In genomic region chr6:158249437-158249836, GRCh38 we compare ENCODE assay signal across 31 cellular contexts.
"Had no signal": no experiment of that assay in that cellular context is flagged by ENCODE, and none has a peak within 500 bp of the region (broad histone marks: within the 10 kb centered on the region; RNA-seq: fewer than 3 reads in every experiment).

No MANE protein-coding gene starts in this region.

- DNase-seq: natural killer cell; occipital lobe; ovary; posterior cingulate gyrus; psoas muscle; right cardiac atrium; right lobe of liver; sigmoid colon; spleen; stimulated activated CD4-positive, alpha-beta T cell treated with anti-CD3 and anti-CD28 coated beads, Interleukin-12 subunit alpha, Interleukin-12 subunit beta, amount 100 ng/mL, for 4 hours; stimulated activated CD4-positive, alpha-beta T cell treated with anti-CD3 and anti-CD28 coated beads, Interleukin-1b, Interleukin-23, amount 100 ng/mL, for 48 hours; stimulated activated CD4-positive, alpha-beta T cell treated with anti-CD3 and anti-CD28 coated beads, Interleukin-4, amount 100 ng/mL, for 1 hour; stimulated activated CD4-positive, alpha-beta T cell treated with anti-CD3 and anti-CD28 coated beads, Interleukin-4, amount 100 ng/mL, for 4 hours; stimulated activated CD8-positive, alpha-beta memory T cell treated with anti-CD3 and anti-CD28 coated beads, Interleukin-4, amount 100 ng/mL, for 48 hours; stimulated activated naive CD4-positive, alpha-beta T cell; stimulated activated naive CD8-positive, alpha-beta T cell treated with anti-CD3 and anti-CD28 coated beads, Interleukin-15, amount 100 ng/mL, for 72 hours; stimulated activated naive CD8-positive, alpha-beta T cell treated with anti-CD3 and anti-CD28 coated beads, Interleukin-15, Interleukin-2, amounts not matched to agents 100 U/mL and 50 U/mL, for 24 hours; substantia nigra; testis; tibial artery; transverse colon; upper lobe of right lung; uterus had no signal

- H3K27me3 Mint-ChIP-seq: progenitor cell of endocrine pancreas; stimulated activated memory B cell treated with anti-CD40 and anti-IgM and Interleukin-4, amounts not matched to agents 10 μg/mL and 1 μg/mL and 100 μg/mL, for 72 hours; stimulated activated naive CD8-positive, alpha-beta T cell treated with anti-CD3 and anti-CD28 coated beads, Interleukin-15, amount 100 ng/mL, for 72 hours; type B pancreatic cell had no signal

- H3K27ac Mint-ChIP-seq: natural killer cell; nephron; neural progenitor cell; progenitor cell of endocrine pancreas; stimulated activated memory B cell treated with anti-CD40 and anti-IgM and Interleukin-4, amounts not matched to agents 10 μg/mL and 1 μg/mL and 100 μg/mL, for 72 hours; type B pancreatic cell had no signal

- H3K36me3 ChIP-seq: neural progenitor cell, ovary, right lobe of liver, sigmoid colon, suprapubic skin, tibial artery, transverse colon, upper lobe of right lung, uterus had no signal

- H3K36me3 Mint-ChIP-seq: natural killer cell had no signal

- H2AFZ ChIP-seq: neural progenitor cell, parathyroid adenoma had no signal

- H3K9me3 Mint-ChIP-seq: natural killer cell; nephron; stimulated activated memory B cell treated with anti-CD40 and anti-IgM and Interleukin-4, amounts not matched to agents 10 μg/mL and 1 μg/mL and 100 μg/mL, for 72 hours; stimulated activated naive CD8-positive, alpha-beta T cell treated with anti-CD3 and anti-CD28 coated beads, Interleukin-15, amount 100 ng/mL, for 72 hours had no signal

- H3K4me1 ChIP-seq: parathyroid adenoma, psoas muscle, right lobe of liver, sigmoid colon, testis, tibial artery, transverse colon, upper lobe of right lung, uterus had no signal

- H3K4me2 ChIP-seq: neural progenitor cell, smooth muscle cell had no signal

- H3K9me3 ChIP-seq: ovary, psoas muscle, right lobe of liver, sigmoid colon, spleen, suprapubic skin, testis, tibial artery, transverse colon, upper lobe of right lung, uterus had no signal

- H3K4me3 ChIP-seq: neural progenitor cell, ovary, psoas muscle, right lobe of liver, sigmoid colon, smooth muscle cell, spleen, suprapubic skin, testis, tibial artery, transverse colon, upper lobe of right lung, uterus had no signal

- H3K9ac ChIP-seq: neural progenitor cell, parathyroid adenoma had no signal

- H3K27ac ChIP-seq: neural progenitor cell, ovary, parathyroid adenoma, psoas muscle, right lobe of liver, sigmoid colon, spleen, suprapubic skin, testis, tibial artery, transverse colon, upper lobe of right lung, uterus had no signal

- ATAC-seq: natural killer cell; psoas muscle; right cardiac atrium; stimulated activated memory B cell treated with anti-CD40 and anti-IgM and Interleukin-4, amounts not matched to agents 10 μg/mL and 1 μg/mL and 100 μg/mL, for 72 hours; stimulated activated naive CD8-positive, alpha-beta T cell treated with anti-CD3 and anti-CD28 coated beads, Interleukin-15, amount 100 ng/mL, for 72 hours; stimulated activated naive CD8-positive, alpha-beta T cell treated with anti-CD3 and anti-CD28 coated beads, Interleukin-15, Interleukin-2, amounts not matched to agents 100 U/mL and 50 U/mL, for 24 hours; upper lobe of right lung had no signal

- H3K4me1 Mint-ChIP-seq: neural progenitor cell had no signal

- H3K4me3 Mint-ChIP-seq: natural killer cell; nephron; neural progenitor cell; stimulated activated memory B cell treated with anti-CD40 and anti-IgM and Interleukin-4, amounts not matched to agents 10 μg/mL and 1 μg/mL and 100 μg/mL, for 72 hours; stimulated activated naive CD8-positive, alpha-beta T cell treated with anti-CD3 and anti-CD28 coated beads, Interleukin-15, amount 100 ng/mL, for 72 hours; type B pancreatic cell had no signal

- H3K27me3 ChIP-seq: neural progenitor cell, ovary, right lobe of liver, sigmoid colon, spleen, suprapubic skin, testis, tibial artery, transverse colon, upper lobe of right lung, uterus had no signal
